ENCODE assay signal across 15 cellular contexts in genomic region chr3:42685891-42686820, GRCh38. TPM values are rescaled to one million over a fixed set of nuclear protein-coding genes. Genes with fewer than 3 reads are reported as not detected.
DNase-seq lines count a peak whose midpoint lies in the region; ATAC-seq and TF ChIP-seq lines count a peak whose summit lies in the region.
"Had no signal": no experiment of that assay in that cellular context is flagged by ENCODE, and none has a peak within 500 bp of the region (broad histone marks: within the 10 kb centered on the region; RNA-seq: fewer than 3 reads in every experiment).

No MANE protein-coding gene starts in this region.

- no peaks in the 10 kb centered on the region for H3K9me3 Mint-ChIP-seq in activated naive CD8-positive, alpha-beta T cell treated with anti-CD3 and anti-CD28 coated beads for 36 hours

- no peaks in the 10 kb centered on the region for H3K9me3 ChIP-seq in testis
- H3K9me3 ChIP-seq: right lobe of liver, thyroid gland had no signal

- DNase-seq in activated effector memory CD4-positive, alpha-beta T cell treated with anti-CD3 and anti-CD28 coated beads, Interleukin-2, amount 50 U/mL, for 16 hours: peak; percentile 49
- DNase-seq in activated effector memory CD4-positive, alpha-beta T cell treated with Interleukin-2 at 50 U/mL for 16 hours: no peak
- no peak for DNase-seq in activated naive CD8-positive, alpha-beta T cell treated with anti-CD3 and anti-CD28 coated beads for 36 hours
- DNase-seq in mesenteric fat pad (ENCODE audit: low spot score) (peak; percentile 73), testis (no peak), foreskin keratinocyte (no peak), putamen (ENCODE audit: low spot score) (no peak)
- DNase-seq: activated CD4-positive, alpha-beta T cell treated with anti-CD3 and anti-CD28 coated beads for 36 hours; activated naive CD4-positive, alpha-beta T cell treated with Interleukin-2 at 50 U/mL for 16 hours; PC-9; right lobe of liver; thyroid gland had no signal

- peaks cover 5% of the 10 kb centered on the region for H3K4me1 Mint-ChIP-seq in activated naive CD8-positive, alpha-beta T cell treated with anti-CD3 and anti-CD28 coated beads for 36 hours

- H3K27ac ChIP-seq in testis: no peak overlapping the region
- no peak overlapping the region for H3K27ac ChIP-seq in foreskin keratinocyte
- H3K27ac ChIP-seq: PC-9, right lobe of liver, thyroid gland had no signal

- H3K4me3 ChIP-seq in testis: peak overlapping the region; percentile 25 to 36
- H3K4me3 ChIP-seq: PC-9, right lobe of liver, thyroid gland had no signal

- H3K4me3 Mint-ChIP-seq in activated naive CD8-positive, alpha-beta T cell treated with anti-CD3 and anti-CD28 coated beads for 36 hours: peak overlapping the region; percentile 42
- H3K4me3 Mint-ChIP-seq: activated CD4-positive, alpha-beta T cell treated with anti-CD3 and anti-CD28 coated beads for 36 hours had no signal

- no peaks in the 10 kb centered on the region for H3K36me3 ChIP-seq in testis (ENCODE audit: low read depth, missing control alignments)
- H3K36me3 ChIP-seq: right lobe of liver, thyroid gland had no signal

- H3K36me3 Mint-ChIP-seq in activated naive CD8-positive, alpha-beta T cell treated with anti-CD3 and anti-CD28 coated beads for 36 hours: no peaks in the 10 kb centered on the region

- H3K27me3 ChIP-seq in testis (no peaks in the 10 kb centered on the region), foreskin keratinocyte (peaks cover 42% of the 10 kb centered on the region)
- H3K27me3 ChIP-seq: right lobe of liver, thyroid gland had no signal

- 24 to 56% methylated on average over 42 to 79 of the region's 80 CpGs for WGBS in testis, 2 donors

- H3K27me3 Mint-ChIP-seq in activated naive CD8-positive, alpha-beta T cell treated with anti-CD3 and anti-CD28 coated beads for 36 hours: peaks cover 27% of the 10 kb centered on the region

- no peak for ATAC-seq in GM19455 (IDR thresholded peaks at IDR 0.05; ENCODE audit: unreplicated experiment)
- no peak for ATAC-seq in foreskin keratinocyte
- ATAC-seq: activated CD4-positive, alpha-beta T cell treated with anti-CD3 and anti-CD28 coated beads for 36 hours; right lobe of liver had no signal

- TF ChIP-seq POLR2A in testis (IDR thresholded peaks at IDR 0.05): no peak

- H3K27ac Mint-ChIP-seq in activated naive CD8-positive, alpha-beta T cell treated with anti-CD3 and anti-CD28 coated beads for 36 hours: no peak overlapping the region
- H3K27ac Mint-ChIP-seq: activated CD4-positive, alpha-beta T cell treated with anti-CD3 and anti-CD28 coated beads for 36 hours had no signal

- intact Hi-C loops in testis (cut with DNase I; ENCODE audit: low total_unique reads): no loop called here

- H3K4me1 ChIP-seq in testis (peaks cover 4% of the 10 kb centered on the region), foreskin keratinocyte (peaks cover 9% of the 10 kb centered on the region)
- H3K4me1 ChIP-seq: right lobe of liver had no signal

- no peak for TF ChIP-seq CTCF in testis (IDR thresholded peaks at IDR 0.05)
- TF ChIP-seq CTCF in foreskin keratinocyte (conservative IDR thresholded peaks at IDR 0.05): no peak

RNA-seq across cellular contexts. Expression of gene KLHL40, which starts 0.8 kb away (rescaled TPM):
- total RNA-seq in activated naive CD8-positive, alpha-beta T cell treated with anti-CD3 and anti-CD28 coated beads for 36 hours: not detected
- total RNA-seq in mesenteric fat pad (not detected), testis (1 to 10 TPM in 1 of 2 donors, under 1 TPM in 1; 0.62 to 3.1 TPM), foreskin keratinocyte (not detected in 2 replicates)
- polyA plus RNA-seq in testis (ENCODE audit: insufficient read depth, low read depth, low replicate concordance) (3.2 TPM), foreskin keratinocyte (not detected in 2 replicates)
- total RNA-seq: activated CD4-positive, alpha-beta T cell treated with anti-CD3 and anti-CD28 coated beads for 36 hours; NCI-H460; PC-9; thyroid gland had no signal

RNA-seq across cellular contexts. Expression of gene HHATL, which starts 16.4 kb away (rescaled TPM):
- total RNA-seq in activated naive CD8-positive, alpha-beta T cell treated with anti-CD3 and anti-CD28 coated beads for 36 hours: not detected
- total RNA-seq in mesenteric fat pad: 0.48 TPM
- total RNA-seq in testis: 1 to 10 TPM; 6.4 to 7.2 TPM
- 6.1 TPM for polyA plus RNA-seq in testis (ENCODE audit: insufficient read depth, low read depth, low replicate concordance)
- total RNA-seq in foreskin keratinocyte: not detected in 2 replicates
- not detected in 2 replicates for polyA plus RNA-seq in foreskin keratinocyte
- total RNA-seq: activated CD4-positive, alpha-beta T cell treated with anti-CD3 and anti-CD28 coated beads for 36 hours; cerebellum; NCI-H460; PC-9 had no signal

RNA-seq across cellular contexts. Expression of gene ZBTB47, which starts 32.7 kb away (rescaled TPM):
- total RNA-seq in activated naive CD8-positive, alpha-beta T cell treated with anti-CD3 and anti-CD28 coated beads for 36 hours: under 1 TPM; 0.68 to 0.87 TPM
- total RNA-seq in mesenteric fat pad (58.2 TPM), testis (10 to 100 TPM; 16.7 to 22.8 TPM), foreskin keratinocyte (7.7 and 8.7 TPM in 2 replicates)
- polyA plus RNA-seq in testis (ENCODE audit: insufficient read depth, low read depth, low replicate concordance) (18.1 TPM), foreskin keratinocyte (5.3 and 6.1 TPM in 2 replicates)

Comparison
In these comparisons a context has a peak if more than half of its experiments do, and no peak if none do; other contexts are left out.
1. DNase-seq: peak in activated effector memory CD4-positive, alpha-beta T cell treated with anti-CD3 and anti-CD28 coated beads, Interleukin-2, amount 50 U/mL, for 16 hours (single experiment) and mesenteric fat pad (single experiment); none in activated effector memory CD4-positive, alpha-beta T cell treated with Interleukin-2 at 50 U/mL for 16 hours (single experiment), activated naive CD8-positive, alpha-beta T cell treated with anti-CD3 and anti-CD28 coated beads for 36 hours (single experiment), testis (single experiment), foreskin keratinocyte (0 of 2) and putamen (single experiment).